Comparison of ENCODE assay signal across 20 cellular contexts in genomic region chr2:3314626-3315025, GRCh38.
"Had no signal": no experiment of that assay in that cellular context is flagged by ENCODE, and none has a peak within 500 bp of the region (broad histone marks: within the 10 kb centered on the region; RNA-seq: fewer than 3 reads in every experiment).

No MANE protein-coding gene starts in this region.

- H3K27ac Mint-ChIP-seq: activated B cell treated with CpG ODN at 0.5 μM for 24 hours; activated CD4-positive, alpha-beta memory T cell treated with anti-CD3 and anti-CD28 coated beads, Interleukin-2, amount 10 ng/mL, durations not matched to agents 7 days and 5 days; activated CD8-positive, alpha-beta memory T cell treated with anti-CD3 and anti-CD28 coated beads, Interleukin-2, amount 10 ng/mL, durations not matched to agents 7 days and 5 days; activated naive CD4-positive, alpha-beta T cell treated with anti-CD3 and anti-CD28 coated beads, Interleukin-2, amount 10 ng/mL, durations not matched to agents 7 days and 5 days; activated T-helper 17 cell treated with anti-CD3 and anti-CD28 coated beads, Interleukin-2, amount 50 U/mL, for 72 hours; T-helper 2 cell treated with Interferon-gamma antibody and Interleukin-4, amounts not matched to agents 5 μg/mL and 100 μg/mL, for 36 hours had no signal

- H3K4me3 Mint-ChIP-seq: activated B cell treated with CpG ODN at 0.5 μM for 24 hours; activated CD4-positive, alpha-beta memory T cell treated with anti-CD3 and anti-CD28 coated beads, Interleukin-2, amount 10 ng/mL, durations not matched to agents 7 days and 5 days; activated CD8-positive, alpha-beta memory T cell treated with anti-CD3 and anti-CD28 coated beads, Interleukin-2, amount 10 ng/mL, durations not matched to agents 7 days and 5 days; activated naive CD4-positive, alpha-beta T cell treated with anti-CD3 and anti-CD28 coated beads, Interleukin-2, amount 10 ng/mL, durations not matched to agents 7 days and 5 days; activated T-helper 17 cell treated with anti-CD3 and anti-CD28 coated beads, Interleukin-2, amount 50 U/mL, for 72 hours; T-helper 2 cell treated with Interferon-gamma antibody and Interleukin-4, amounts not matched to agents 5 μg/mL and 100 μg/mL, for 36 hours had no signal

- H3K4me3 ChIP-seq: ascending aorta, breast epithelium, esophagus muscularis mucosa, psoas muscle, SJSA1, skin epidermis, upper lobe of right lung had no signal

- DNase-seq: activated B cell treated with CpG ODN at 0.5 μM for 24 hours; activated CD4-positive, alpha-beta memory T cell treated with anti-CD3 and anti-CD28 coated beads, Interleukin-2, amount 10 ng/mL, durations not matched to agents 7 days and 5 days; activated CD4-positive, alpha-beta T cell treated with anti-CD3 and anti-CD28 coated beads for 48 hours; activated CD8-positive, alpha-beta memory T cell treated with anti-CD3 and anti-CD28 coated beads, Interleukin-2, amount 10 ng/mL, durations not matched to agents 7 days and 5 days; activated naive CD4-positive, alpha-beta T cell treated with anti-CD3 and anti-CD28 coated beads, Interleukin-2, amount 10 ng/mL, durations not matched to agents 7 days and 5 days; effector CD4-positive, alpha-beta T cell; left cardiac atrium; midbrain; psoas muscle; stimulated activated CD4-positive, alpha-beta T cell treated with anti-CD3 and anti-CD28 coated beads, Interleukin-15, amount 100 ng/mL, for 24 hours; stimulated activated CD4-positive, alpha-beta T cell treated with anti-CD3 and anti-CD28 coated beads, Interleukin-2, amount 100 ng/mL, for 48 hours; SW 1271; upper lobe of right lung had no signal

- H3K9me3 Mint-ChIP-seq: activated B cell treated with CpG ODN at 0.5 μM for 24 hours; activated CD4-positive, alpha-beta memory T cell treated with anti-CD3 and anti-CD28 coated beads, Interleukin-2, amount 10 ng/mL, durations not matched to agents 7 days and 5 days; activated naive CD4-positive, alpha-beta T cell treated with anti-CD3 and anti-CD28 coated beads, Interleukin-2, amount 10 ng/mL, durations not matched to agents 7 days and 5 days; activated T-helper 17 cell treated with anti-CD3 and anti-CD28 coated beads, Interleukin-2, amount 50 U/mL, for 72 hours; T-helper 2 cell treated with Interferon-gamma antibody and Interleukin-4, amounts not matched to agents 5 μg/mL and 100 μg/mL, for 36 hours had no signal

- H3K4me1 ChIP-seq: ascending aorta, breast epithelium, psoas muscle, SJSA1, upper lobe of right lung had no signal

- H3K4me1 Mint-ChIP-seq: activated B cell treated with CpG ODN at 0.5 μM for 24 hours had no signal

- H3K9me3 ChIP-seq: ascending aorta, breast epithelium, esophagus muscularis mucosa, psoas muscle, SJSA1, upper lobe of right lung had no signal

- H3K27me3 Mint-ChIP-seq: activated B cell treated with CpG ODN at 0.5 μM for 24 hours; activated CD4-positive, alpha-beta memory T cell treated with anti-CD3 and anti-CD28 coated beads, Interleukin-2, amount 10 ng/mL, durations not matched to agents 7 days and 5 days; activated CD8-positive, alpha-beta memory T cell treated with anti-CD3 and anti-CD28 coated beads, Interleukin-2, amount 10 ng/mL, durations not matched to agents 7 days and 5 days; activated naive CD4-positive, alpha-beta T cell treated with anti-CD3 and anti-CD28 coated beads, Interleukin-2, amount 10 ng/mL, durations not matched to agents 7 days and 5 days; activated T-helper 17 cell treated with anti-CD3 and anti-CD28 coated beads, Interleukin-2, amount 50 U/mL, for 72 hours had no signal

- H3K27me3 ChIP-seq: ascending aorta, breast epithelium, esophagus muscularis mucosa, SJSA1, upper lobe of right lung had no signal

- H3K27ac ChIP-seq: ascending aorta, breast epithelium, esophagus muscularis mucosa, psoas muscle, SJSA1, skin epidermis, upper lobe of right lung had no signal

- H3K36me3 ChIP-seq: breast epithelium, SJSA1, upper lobe of right lung had no signal

- ATAC-seq: activated CD8-positive, alpha-beta memory T cell treated with anti-CD3 and anti-CD28 coated beads, Interleukin-2, amount 10 ng/mL, durations not matched to agents 7 days and 5 days; activated T-helper 17 cell treated with anti-CD3 and anti-CD28 coated beads, Interleukin-2, amount 50 U/mL, for 72 hours; psoas muscle had no signal
